ENCODE assay signal across 11 cellular contexts in genomic region chr5:151683936-151684586, GRCh38. TPM values are rescaled to one million over a fixed set of nuclear protein-coding genes. Genes with fewer than 3 reads are reported as not detected.
DNase-seq lines count a peak whose midpoint lies in the region; ATAC-seq and TF ChIP-seq lines count a peak whose summit lies in the region.
"Had no signal": no experiment of that assay in that cellular context is flagged by ENCODE, and none has a peak within 500 bp of the region (broad histone marks: within the 10 kb centered on the region; RNA-seq: fewer than 3 reads in every experiment).

No MANE protein-coding gene starts in this region.

- ATAC-seq in GM23338 = no peak
- ATAC-seq in right cardiac atrium = no peak
- ATAC-seq in gastrocnemius medialis = no peak
- ATAC-seq in activated T-helper 17 cell treated with anti-CD3 and anti-CD28 coated beads, Interleukin-2, amount 50 U/mL, for 72 hours (replicated peaks) = no peak
- ATAC-seq: activated CD4-positive, alpha-beta T cell treated with anti-CD3 and anti-CD28 coated beads for 36 hours had no signal

- H3K36me3 ChIP-seq in GM23338 (ENCODE audit: insufficient read depth) (no peaks in the 10 kb centered on the region), gastrocnemius medialis (no peaks in the 10 kb centered on the region)

- H3K4me3 ChIP-seq in GM23338 = peak overlapping the region; percentile 84
- peak overlapping the region; percentile 78 for H3K4me3 ChIP-seq in right cardiac atrium (ENCODE audit: low read length)
- peak overlapping the region; percentile 66 to 68 (median 66) for H3K4me3 ChIP-seq in gastrocnemius medialis

- H3K9me2 ChIP-seq in GM23338 (ENCODE audit: insufficient read depth) = no peaks in the 10 kb centered on the region

- H4K20me1 ChIP-seq in GM23338 (replicated peaks; ENCODE audit: insufficient read depth) = no peaks in the 10 kb centered on the region

- peaks cover 16% of the 10 kb centered on the region for H3K36me3 Mint-ChIP-seq in GM23338 (ENCODE audit: low read depth)
- H3K36me3 Mint-ChIP-seq in activated T-helper 17 cell treated with anti-CD3 and anti-CD28 coated beads, Interleukin-2, amount 50 U/mL, for 72 hours (ENCODE audit: low read depth) = no peaks in the 10 kb centered on the region
- H3K36me3 Mint-ChIP-seq: IgD-negative memory B cell had no signal

- peaks cover 32% of the 10 kb centered on the region for H3K4me1 Mint-ChIP-seq in GM23338
- no peaks in the 10 kb centered on the region for H3K4me1 Mint-ChIP-seq in activated T-helper 17 cell treated with anti-CD3 and anti-CD28 coated beads, Interleukin-2, amount 50 U/mL, for 72 hours

- 48% methylated on average over 2 of the region's 2 CpGs for WGBS in right cardiac atrium

- intact Hi-C loops in right cardiac atrium (cut with DNase I) = no loop called here
- intact Hi-C loops in gastrocnemius medialis (cut with DNase I; ENCODE audit: low total_unique reads) = loop anchor here (2.0 kb wide), 1 partner anchor 19 kb away; no protein-coding TSS in a partner anchor

- peaks cover 28% of the 10 kb centered on the region for H3K79me2 ChIP-seq in GM23338 (replicated peaks; ENCODE audit: insufficient read depth)

- peaks cover 30% of the 10 kb centered on the region for H3K4me1 ChIP-seq in GM23338 (ENCODE audit: insufficient read depth)
- H3K4me1 ChIP-seq in right cardiac atrium (ENCODE audit: control insufficient read depth, insufficient read depth, low read length) = peaks cover 16% of the 10 kb centered on the region
- peaks cover 54 to 72% of the 10 kb centered on the region in 2 donors for H3K4me1 ChIP-seq in gastrocnemius medialis

- H3K4me2 ChIP-seq in GM23338 = peak overlapping the region; percentile 58

- H3K27ac ChIP-seq in GM23338 (ENCODE audit: low read depth) (peak overlapping the region; percentile 26; the same call in 1 of the 2 replicates), right cardiac atrium (ENCODE audit: low read length) (peak overlapping the region; percentile 61), gastrocnemius medialis (peak overlapping the region; percentile 81 to 93 (median 88))

- TF ChIP-seq CTCF in GM23338 (conservative IDR thresholded peaks at IDR 0.05; ENCODE audit: low read depth in 2 of 2) = no peak
- no peak for TF ChIP-seq CTCF in gastrocnemius medialis (IDR thresholded peaks at IDR 0.05 in 4 of 5, conservative IDR thresholded peaks at IDR 0.05 in 1 of 5)

- H3F3A ChIP-seq in GM23338 (replicated peaks; ENCODE audit: low read depth) = 0 out of 2 replicates have a peak, but pooled peaks cover 5% of the 10 kb centered on the region

- no peak overlapping the region for H3K27ac Mint-ChIP-seq in GM23338
- no peak overlapping the region for H3K27ac Mint-ChIP-seq in activated T-helper 17 cell treated with anti-CD3 and anti-CD28 coated beads, Interleukin-2, amount 50 U/mL, for 72 hours
- H3K27ac Mint-ChIP-seq: activated CD4-positive, alpha-beta T cell treated with anti-CD3 and anti-CD28 coated beads for 36 hours; IgD-negative memory B cell had no signal

- DNase-seq in GM23338 (ENCODE audit: low spot score) = no peak
- DNase-seq in amniotic epithelial cell (ENCODE audit: low read depth) = peak; percentile 73
- DNase-seq in right cardiac atrium = no peak
- DNase-seq in gastrocnemius medialis = no peak
- DNase-seq in activated CD8-positive, alpha-beta memory T cell treated with anti-CD3 and anti-CD28 coated beads, Interleukin-2, amount 50 U/mL, for 48 hours = no peak
- no peak for DNase-seq in foreskin melanocyte
- no peak for DNase-seq in Ammon's horn (ENCODE audit: low spot score)
- DNase-seq: activated CD4-positive, alpha-beta T cell treated with anti-CD3 and anti-CD28 coated beads for 36 hours; NK-92 treated with Interleukin-12 subunit alpha and Interleukin-12 subunit beta, amount 100 ng/mL, for 24 hours had no signal

- no peak for TF ChIP-seq POLR2A in gastrocnemius medialis (IDR thresholded peaks at IDR 0.05)

- H3K27me3 ChIP-seq in GM23338 (ENCODE audit: insufficient read depth) = no peaks in the 10 kb centered on the region
- H3K27me3 ChIP-seq in right cardiac atrium (ENCODE audit: control insufficient read depth, insufficient read depth) = no peaks in the 10 kb centered on the region
- no peaks in the 10 kb centered on the region for H3K27me3 ChIP-seq in gastrocnemius medialis

- H3K27me3 Mint-ChIP-seq in GM23338 (ENCODE audit: insufficient read depth, low read depth, poor library complexity) = peaks cover 11% of the 10 kb centered on the region
- H3K27me3 Mint-ChIP-seq in activated T-helper 17 cell treated with anti-CD3 and anti-CD28 coated beads, Interleukin-2, amount 50 U/mL, for 72 hours = peaks cover 33% of the 10 kb centered on the region

- H3K9me3 ChIP-seq in right cardiac atrium (ENCODE audit: control insufficient read depth, low read length) (no peaks in the 10 kb centered on the region), gastrocnemius medialis (no peaks in the 10 kb centered on the region)

- no peak overlapping the region for H2AFZ ChIP-seq in GM23338

- in situ Hi-C loops in gastrocnemius medialis (cut with MboI; ENCODE audit: low sequenced_read_pairs in 4 of 4) = no loop called here

- no peak overlapping the region; the same call in 2 of the 3 replicates for H3K4me3 Mint-ChIP-seq in GM23338
- H3K4me3 Mint-ChIP-seq in activated T-helper 17 cell treated with anti-CD3 and anti-CD28 coated beads, Interleukin-2, amount 50 U/mL, for 72 hours = no peak overlapping the region
- H3K4me3 Mint-ChIP-seq: activated CD4-positive, alpha-beta T cell treated with anti-CD3 and anti-CD28 coated beads for 36 hours; IgD-negative memory B cell had no signal

- no peaks in the 10 kb centered on the region for H3K9me3 Mint-ChIP-seq in GM23338
- no peaks in the 10 kb centered on the region for H3K9me3 Mint-ChIP-seq in activated T-helper 17 cell treated with anti-CD3 and anti-CD28 coated beads, Interleukin-2, amount 50 U/mL, for 72 hours
- H3K9me3 Mint-ChIP-seq: IgD-negative memory B cell had no signal

TF ChIP-seq in GM23338, 12 proteins besides CTCF, POLR2A, EP300 and RAD21:
- no peak for TF ChIP-seq EZH2phosphoT487 (IDR thresholded peaks at IDR 0.05; ENCODE audit: unreplicated experiment)
- no peak for TF ChIP-seq ZNF114 (CRISPR knock-in tag; IDR thresholded peaks at IDR 0.05)
- TF ChIP-seq ETS1 (IDR thresholded peaks at IDR 0.05) = no peak
- TF ChIP-seq EZH2 (IDR thresholded peaks at IDR 0.05; ENCODE audit: low read depth, unreplicated experiment) = no peak
- no peak for TF ChIP-seq STAT1 (IDR thresholded peaks at IDR 0.05; ENCODE audit: unreplicated experiment)
- TF ChIP-seq ZNF331 (CRISPR knock-in tag; IDR thresholded peaks at IDR 0.05; ENCODE audit: low read depth) = no peak
- TF ChIP-seq NANOG (IDR thresholded peaks at IDR 0.05; ENCODE audit: borderline replicate concordance) = no peak
- TF ChIP-seq CREB1 (CRISPR knock-in tag; IDR thresholded peaks at IDR 0.05; ENCODE audit: low read depth) = no peak
- TF ChIP-seq JUNB (IDR thresholded peaks at IDR 0.05; ENCODE audit: unreplicated experiment) = no peak

RNA-seq across cellular contexts. Expression of gene SPARC, which starts 2.7 kb away (rescaled TPM):
- total RNA-seq in GM23338 (2014; rRNA removed; shearing (Covaris generic)) = 203 and 218 TPM in 2 replicates
- polyA plus RNA-seq in GM23338 (2016; fragmentation: Nextera tagmentation; extraction: Ambion mirVana) = 200 and 225 TPM in 2 replicates
- total RNA-seq in right cardiac atrium = 100 to 1,000 TPM; 440 to 896 (median 629) TPM
- polyA plus RNA-seq in right cardiac atrium = 301 TPM
- 100 to 1,000 TPM in 3 of 4 donors, 10 to 100 TPM in 1; 87.7 to 209 (median 163) TPM for total RNA-seq in gastrocnemius medialis
- total RNA-seq in activated T-helper 17 cell treated with anti-CD3 and anti-CD28 coated beads, Interleukin-2, amount 50 U/mL, for 72 hours = under 1 TPM in 1 of 2 donors, not detected in 1; 0.26 TPM

Comparison
In these comparisons a context has a peak if more than half of its experiments do, and no peak if none do; other contexts are left out.
1. H3K27ac ChIP-seq: peak in every context shown above with its lines; median percentile 88 in gastrocnemius medialis; 61 in right cardiac atrium; 26 in GM23338.
2. RNA of gene SPARC, which starts 2.7 kb away (total RNA-seq): 440 to 896 TPM in right cardiac atrium, 203 to 218 TPM in GM23338 and 87.7 to 209 TPM in gastrocnemius medialis; 0.26 TPM in activated T-helper 17 cell treated with anti-CD3 and anti-CD28 coated beads, Interleukin-2, amount 50 U/mL, for 72 hours; every median in the first group is over 10 times any median in the second.
3. Peak in every context shown above with its lines, with median percentiles within 50 percentile points of each other: H3K4me3 ChIP-seq.